17 cellular contexts compared by ENCODE assay signal in genomic region chr1:27410709-27411108, GRCh38. TPM values are rescaled to one million over a fixed set of nuclear protein-coding genes. Genes with fewer than 3 reads are reported as not detected.
DNase-seq lines count a peak whose midpoint lies in the region; ATAC-seq, FAIRE-seq and TF ChIP-seq lines count a peak whose summit lies in the region.
"Had no signal": no experiment of that assay in that cellular context is flagged by ENCODE, and none has a peak within 500 bp of the region (broad histone marks: within the 10 kb centered on the region; RNA-seq: fewer than 3 reads in every experiment).

No MANE protein-coding gene starts in this region.

- FAIRE-seq in bronchial epithelial cell (lab: Jason Lieb, UNC) = peak; percentile 68
- FAIRE-seq: GM18507 had no signal

- CTCF ChIA-PET in activated CD4-positive, alpha-beta memory T cell treated with anti-CD3 and anti-CD28 coated beads for 36 hours (lab: Charles Lee) = interaction anchor here (1.0 to 1.4 kb wide), 3 partner anchors 15 to 146 kb away, joined by 3 read pairs; no protein-coding TSS in a partner anchor
- CTCF ChIA-PET in activated CD4-positive, alpha-beta memory T cell treated with anti-CD3 and anti-CD28 coated beads, Interleukin-2, amount 10 ng/mL, durations not matched to agents 7 days and 5 days (lab: Charles Lee) = interaction anchor here (12.7 kb wide), 1 partner anchor 195 kb away, joined by 89 read pairs; the partner anchor contains the start of gene AHDC1

- H3K27ac ChIP-seq in neural progenitor cell = peak overlapping the region; percentile 63
- H3K27ac ChIP-seq: 22Rv1 had no signal

- no peaks in the 10 kb centered on the region for H3K9me3 ChIP-seq in T-helper 17 cell (ENCODE audit: control insufficient read depth, low read length, poor library complexity, severe bottlenecking)
- H3K9me3 ChIP-seq in neural progenitor cell (ENCODE audit: low read depth) = no peaks in the 10 kb centered on the region

- H3K4me1 Mint-ChIP-seq in activated CD4-positive, alpha-beta memory T cell treated with anti-CD3 and anti-CD28 coated beads for 36 hours (ENCODE audit: low read depth) = no peaks in the 10 kb centered on the region
- H3K4me1 Mint-ChIP-seq in activated CD4-positive, alpha-beta memory T cell treated with anti-CD3 and anti-CD28 coated beads, Interleukin-2, amount 10 ng/mL, durations not matched to agents 7 days and 5 days = peaks cover 1% of the 10 kb centered on the region
- H3K4me1 Mint-ChIP-seq in T-helper 17 cell = no peaks in the 10 kb centered on the region
- H3K4me1 Mint-ChIP-seq in neural progenitor cell = peaks cover 26% of the 10 kb centered on the region

- peak overlapping the region; percentile 53 for H3K27ac Mint-ChIP-seq in activated CD4-positive, alpha-beta memory T cell treated with anti-CD3 and anti-CD28 coated beads for 36 hours
- H3K27ac Mint-ChIP-seq in activated CD4-positive, alpha-beta memory T cell treated with anti-CD3 and anti-CD28 coated beads, Interleukin-2, amount 10 ng/mL, durations not matched to agents 7 days and 5 days = no peak overlapping the region
- peak overlapping the region; percentile 11 for H3K27ac Mint-ChIP-seq in T-helper 17 cell
- H3K27ac Mint-ChIP-seq in neural progenitor cell = no peak overlapping the region

- no peak overlapping the region for H2AFZ ChIP-seq in neural progenitor cell (replicated peaks)

- peaks cover 37% of the 10 kb centered on the region for H3F3A ChIP-seq in neural progenitor cell (ENCODE audit: low read depth)

- H3K27me3 ChIP-seq in bronchial epithelial cell (ENCODE audit: control insufficient read depth, insufficient read depth, low read length) (no peaks in the 10 kb centered on the region), neural progenitor cell (no peaks in the 10 kb centered on the region)

- H3K4me1 ChIP-seq in neural progenitor cell = peaks cover 38% of the 10 kb centered on the region

- H3K36me3 Mint-ChIP-seq in activated CD4-positive, alpha-beta memory T cell treated with anti-CD3 and anti-CD28 coated beads for 36 hours = peaks cover 42% of the 10 kb centered on the region
- peaks cover 80% of the 10 kb centered on the region for H3K36me3 Mint-ChIP-seq in activated CD4-positive, alpha-beta memory T cell treated with anti-CD3 and anti-CD28 coated beads, Interleukin-2, amount 10 ng/mL, durations not matched to agents 7 days and 5 days (ENCODE audit: low read depth)
- no peaks in the 10 kb centered on the region for H3K36me3 Mint-ChIP-seq in T-helper 17 cell (ENCODE audit: low read depth)
- peaks cover 55% of the 10 kb centered on the region for H3K36me3 Mint-ChIP-seq in neural progenitor cell

- H3K9me3 Mint-ChIP-seq in activated CD4-positive, alpha-beta memory T cell treated with anti-CD3 and anti-CD28 coated beads for 36 hours = no peaks in the 10 kb centered on the region
- H3K9me3 Mint-ChIP-seq in activated CD4-positive, alpha-beta memory T cell treated with anti-CD3 and anti-CD28 coated beads, Interleukin-2, amount 10 ng/mL, durations not matched to agents 7 days and 5 days = no peaks in the 10 kb centered on the region
- H3K9me3 Mint-ChIP-seq in neural progenitor cell = no peaks in the 10 kb centered on the region

- no peaks in the 10 kb centered on the region for H3K27me3 Mint-ChIP-seq in activated CD4-positive, alpha-beta memory T cell treated with anti-CD3 and anti-CD28 coated beads for 36 hours
- no peaks in the 10 kb centered on the region for H3K27me3 Mint-ChIP-seq in activated CD4-positive, alpha-beta memory T cell treated with anti-CD3 and anti-CD28 coated beads, Interleukin-2, amount 10 ng/mL, durations not matched to agents 7 days and 5 days
- H3K27me3 Mint-ChIP-seq in T-helper 17 cell = no peaks in the 10 kb centered on the region
- peaks cover 5% of the 10 kb centered on the region for H3K27me3 Mint-ChIP-seq in neural progenitor cell (ENCODE audit: insufficient read depth, low read depth)

- DNase-seq in activated CD4-positive, alpha-beta memory T cell treated with anti-CD3 and anti-CD28 coated beads for 36 hours = no peak
- no peak for DNase-seq in activated CD4-positive, alpha-beta memory T cell treated with anti-CD3 and anti-CD28 coated beads, Interleukin-2, amount 10 ng/mL, durations not matched to agents 7 days and 5 days
- DNase-seq in T-helper 17 cell = no peak
- DNase-seq in bronchial epithelial cell (ENCODE audit: low read depth) = no peak
- no peak for DNase-seq in neural progenitor cell (ENCODE audit: low spot score)
- no peak for DNase-seq in NK-92 (lab: John Stamatoyannopoulos, UW; ENCODE audit: unreplicated experiment)
- DNase-seq in NOMO-1 treated with DMSO at 0.1 percent for 48 hours (lab: John Stamatoyannopoulos, UW; ENCODE audit: unreplicated experiment) = no peak
- no peak for DNase-seq in SHP77 (lab: John Stamatoyannopoulos, UW)
- DNase-seq: C1 segment of cervical spinal cord, COR-L47, HCEC 1CT, NCI-H187 treated with DMSO at 0.1 percent for 48 hours had no signal

- no peak overlapping the region for H3K4me2 ChIP-seq in neural progenitor cell

- POLR2A ChIA-PET in activated CD4-positive, alpha-beta memory T cell treated with anti-CD3 and anti-CD28 coated beads for 36 hours (lab: Charles Lee) = no interaction called here
- POLR2A ChIA-PET in activated CD4-positive, alpha-beta memory T cell treated with anti-CD3 and anti-CD28 coated beads, Interleukin-2, amount 10 ng/mL, durations not matched to agents 7 days and 5 days (lab: Charles Lee) = interaction anchor here (0.7 to 1.2 kb wide), 3 partner anchors 16 to 146 kb away, joined by 3 to 4 read pairs (median 3); no protein-coding TSS in a partner anchor

- no peaks in the 10 kb centered on the region for H3K79me2 ChIP-seq in neural progenitor cell (ENCODE audit: low read depth)

- no peak overlapping the region for H3K4me3 Mint-ChIP-seq in activated CD4-positive, alpha-beta memory T cell treated with anti-CD3 and anti-CD28 coated beads for 36 hours
- no peak overlapping the region for H3K4me3 Mint-ChIP-seq in activated CD4-positive, alpha-beta memory T cell treated with anti-CD3 and anti-CD28 coated beads, Interleukin-2, amount 10 ng/mL, durations not matched to agents 7 days and 5 days
- no peak overlapping the region for H3K4me3 Mint-ChIP-seq in T-helper 17 cell
- H3K4me3 Mint-ChIP-seq in neural progenitor cell = no peak overlapping the region

- ATAC-seq in T-helper 17 cell = no peak

- H3K4me3 ChIP-seq in bronchial epithelial cell (ENCODE audit: low read depth, low read length) (no peak overlapping the region), neural progenitor cell (no peak overlapping the region)

- TF ChIP-seq CTCF in bronchial epithelial cell (IDR thresholded peaks at IDR 0.05; ENCODE audit: insufficient read depth, low read length, severe bottlenecking) = no peak
- TF ChIP-seq CTCF in neural progenitor cell (IDR thresholded peaks at IDR 0.05) = no peak

- H4K20me1 ChIP-seq in neural progenitor cell (ENCODE audit: low read depth) = peaks cover 6% of the 10 kb centered on the region

- peaks cover 47% of the 10 kb centered on the region for H3K36me3 ChIP-seq in bronchial epithelial cell (ENCODE audit: control insufficient read depth, insufficient read depth, low read length)
- H3K36me3 ChIP-seq in neural progenitor cell = peaks cover 12% of the 10 kb centered on the region

- intact Hi-C loops in activated CD4-positive, alpha-beta memory T cell treated with anti-CD3 and anti-CD28 coated beads for 36 hours (cut with micrococcal nuclease) = no loop called here

- no peak overlapping the region for H3K9ac ChIP-seq in neural progenitor cell

RNA-seq across cellular contexts. Expression of gene GPR3, which starts 18.3 kb away (rescaled TPM):
- total RNA-seq in activated CD4-positive, alpha-beta memory T cell treated with anti-CD3 and anti-CD28 coated beads for 36 hours = 1 to 10 TPM; 1.3 to 1.5 TPM
- total RNA-seq in activated CD4-positive, alpha-beta memory T cell treated with anti-CD3 and anti-CD28 coated beads, Interleukin-2, amount 10 ng/mL, durations not matched to agents 7 days and 5 days = under 1 TPM; 0.58 to 0.65 TPM
- total RNA-seq in T-helper 17 cell (under 1 TPM in 1 of 2 donors, not detected in 1; 0.30 TPM), bronchial epithelial cell (not detected in 2 replicates), neural progenitor cell (ENCODE audit: low replicate concordance) (3.0 and 3.1 TPM in 2 replicates)

RNA-seq across cellular contexts. Expression of gene CD164L2, which starts 27.6 kb away (rescaled TPM):
- total RNA-seq in activated CD4-positive, alpha-beta memory T cell treated with anti-CD3 and anti-CD28 coated beads for 36 hours = not detected
- not detected for total RNA-seq in activated CD4-positive, alpha-beta memory T cell treated with anti-CD3 and anti-CD28 coated beads, Interleukin-2, amount 10 ng/mL, durations not matched to agents 7 days and 5 days
- total RNA-seq in T-helper 17 cell = not detected
- 1.1 and 2.9 TPM in 2 replicates for total RNA-seq in bronchial epithelial cell
- total RNA-seq in neural progenitor cell (ENCODE audit: low replicate concordance) = 1.5 and 1.6 TPM in 2 replicates
- total RNA-seq: LHCN-M2, NCI-H460, RPMI7951 had no signal

RNA-seq across cellular contexts. Expression of gene FCN3, which starts 36.1 kb away (rescaled TPM):
- not detected for total RNA-seq in activated CD4-positive, alpha-beta memory T cell treated with anti-CD3 and anti-CD28 coated beads for 36 hours
- not detected for total RNA-seq in activated CD4-positive, alpha-beta memory T cell treated with anti-CD3 and anti-CD28 coated beads, Interleukin-2, amount 10 ng/mL, durations not matched to agents 7 days and 5 days
- not detected for total RNA-seq in T-helper 17 cell
- total RNA-seq in bronchial epithelial cell = 0.26 TPM in 2 replicates
- total RNA-seq in neural progenitor cell (ENCODE audit: low replicate concordance) = not detected in 2 replicates
- total RNA-seq: LHCN-M2, NCI-H460, RPMI7951 had no signal

RNA-seq across cellular contexts. Expression of gene MAP3K6, which starts 43.9 kb away (rescaled TPM):
- 1 to 10 TPM; 8.2 to 9.7 TPM for total RNA-seq in activated CD4-positive, alpha-beta memory T cell treated with anti-CD3 and anti-CD28 coated beads for 36 hours
- total RNA-seq in activated CD4-positive, alpha-beta memory T cell treated with anti-CD3 and anti-CD28 coated beads, Interleukin-2, amount 10 ng/mL, durations not matched to agents 7 days and 5 days = 10 to 100 TPM; 10.5 to 11.1 TPM
- total RNA-seq in T-helper 17 cell = 1 to 10 TPM; 3.3 to 4.9 TPM
- 12.1 and 17.2 TPM in 2 replicates for total RNA-seq in bronchial epithelial cell
- 1.9 and 11.7 TPM in 2 replicates for total RNA-seq in neural progenitor cell (ENCODE audit: low replicate concordance)

Comparison
In these comparisons a context has a peak if more than half of its experiments do, and no peak if none do; other contexts are left out.
1. H3K27ac Mint-ChIP-seq: peak in activated CD4-positive, alpha-beta memory T cell treated with anti-CD3 and anti-CD28 coated beads for 36 hours (single experiment) and T-helper 17 cell (single experiment); none in activated CD4-positive, alpha-beta memory T cell treated with anti-CD3 and anti-CD28 coated beads, Interleukin-2, amount 10 ng/mL, durations not matched to agents 7 days and 5 days (single experiment) and neural progenitor cell (single experiment).